ENCODE assay signal across 16 cellular contexts in genomic region chr10:76738991-76739390, GRCh38.
"Had no signal": no experiment of that assay in that cellular context is flagged by ENCODE, and none has a peak within 500 bp of the region (broad histone marks: within the 10 kb centered on the region; RNA-seq: fewer than 3 reads in every experiment).

No MANE protein-coding gene starts in this region.

- H3K27ac ChIP-seq: adrenal gland, cardiac muscle cell, foreskin keratinocyte, lower lobe of right lung, right atrium auricular region, WERI-Rb-1 had no signal

- H3K4me1 ChIP-seq: adrenal gland, foreskin keratinocyte, lower lobe of right lung, right atrium auricular region had no signal

- H3K4me3 ChIP-seq: adrenal gland, cardiac muscle cell, lower lobe of right lung, right atrium auricular region had no signal

- H3K36me3 ChIP-seq: adrenal gland, cardiac muscle cell, lower lobe of right lung, right atrium auricular region, WERI-Rb-1 had no signal

- H3K9me3 ChIP-seq: adrenal gland, lower lobe of right lung, right atrium auricular region had no signal

- H3K27me3 ChIP-seq: adrenal gland, cardiac muscle cell, foreskin keratinocyte, right atrium auricular region had no signal

- ATAC-seq: activated naive CD4-positive, alpha-beta T cell treated with anti-CD3 and anti-CD28 coated beads, Interleukin-2, amount 50 U/mL, for 72 hours; activated T-cell treated with anti-CD3 and anti-CD28 coated beads, Interleukin-2, amount 50 U/mL, for 72 hours; foreskin keratinocyte; lower lobe of right lung; stimulated activated naive CD8-positive, alpha-beta T cell treated with anti-CD3 and anti-CD28 coated beads, Interleukin-15, amount 100 ng/mL, for 72 hours had no signal

- DNase-seq: activated CD4-positive, alpha-beta T cell treated with anti-CD3 and anti-CD28 coated beads for 1 hour; activated CD4-positive, alpha-beta T cell treated with anti-CD3 and anti-CD28 coated beads, Interleukin-2, amount 50 U/mL, for 4 hours; activated gamma-delta T cell treated with Interleukin-2 at 50 U/mL for 16 hours; activated T-cell treated with anti-CD3 and anti-CD28 coated beads, Interleukin-2, amount 50 U/mL, for 72 hours; adrenal gland; foreskin keratinocyte; glutamatergic neuron; lower lobe of right lung; nephron progenitor cell; occipital lobe; stimulated activated CD4-positive, alpha-beta T cell treated with anti-CD3 and anti-CD28 coated beads, Interleukin-2, amount 100 ng/mL, for 48 hours; stimulated activated naive CD8-positive, alpha-beta T cell treated with anti-CD3 and anti-CD28 coated beads, Interleukin-15, amount 100 ng/mL, for 72 hours; WERI-Rb-1 had no signal
